Comparison of ENCODE assay signal across 8 cellular contexts in genomic region chr9:137086531-137087408, GRCh38. TPM values are rescaled to one million over a fixed set of nuclear protein-coding genes. Genes with fewer than 3 reads are reported as not detected.
DNase-seq lines count a peak whose midpoint lies in the region; ATAC-seq lines count a peak whose summit lies in the region.

Gene MAN1B1, plus strand, starts transcription at chr9:137086985. Its CDS starts 15 bp downstream, at chr9:137087000.

- CTCF ChIA-PET in activated CD4-positive, alpha-beta T cell treated with anti-CD3 and anti-CD28 coated beads, Interleukin-2, amount 10 ng/mL, durations not matched to agents 7 days and 5 days (lab: Charles Lee): interaction anchor here (0.6 to 2.9 kb wide), 24 partner anchors 9 to 1619 kb away, joined by 3 to 26 read pairs (median 3); partner anchors contain the start of genes AJM1, NPDC1, NRARP and SLC34A3

- peak within 1 kb of the TSS; percentile 97 for H3K27ac Mint-ChIP-seq in activated CD4-positive, alpha-beta T cell treated with anti-CD3 and anti-CD28 coated beads, Interleukin-2, amount 10 ng/mL, durations not matched to agents 7 days and 5 days

- peaks cover 86% of the 10 kb centered on the region for H3K4me1 ChIP-seq in BLaER1

- peak within 1 kb of the TSS; percentile 84 for H3K9ac ChIP-seq in BLaER1

- H3K4me3 ChIP-seq in BLaER1: peak within 1 kb of the TSS; percentile 85

- peaks cover 29% of the 10 kb centered on the region for H4K20me1 ChIP-seq in BLaER1

- H3K4me1 Mint-ChIP-seq in activated CD4-positive, alpha-beta T cell treated with anti-CD3 and anti-CD28 coated beads, Interleukin-2, amount 10 ng/mL, durations not matched to agents 7 days and 5 days: peaks cover 44% of the 10 kb centered on the region

- POLR2A ChIA-PET in activated CD4-positive, alpha-beta T cell treated with anti-CD3 and anti-CD28 coated beads, Interleukin-2, amount 10 ng/mL, durations not matched to agents 7 days and 5 days (lab: Charles Lee): interaction anchor here (0.6 to 1.8 kb wide), 8 partner anchors 9 to 155 kb away, joined by 3 to 16 read pairs (median 4); partner anchors contain the start of genes SAPCD2 and TUBB4B

- H3K36me3 ChIP-seq in BLaER1: peaks cover 23% of the 10 kb centered on the region

- peaks cover 28% of the 10 kb centered on the region for H3K36me3 Mint-ChIP-seq in activated CD4-positive, alpha-beta T cell treated with anti-CD3 and anti-CD28 coated beads, Interleukin-2, amount 10 ng/mL, durations not matched to agents 7 days and 5 days (ENCODE audit: low read depth)

- H3K27me3 Mint-ChIP-seq in activated CD4-positive, alpha-beta T cell treated with anti-CD3 and anti-CD28 coated beads, Interleukin-2, amount 10 ng/mL, durations not matched to agents 7 days and 5 days: no peaks in the 10 kb centered on the region

- no peaks in the 10 kb centered on the region for H3K9me3 Mint-ChIP-seq in activated CD4-positive, alpha-beta T cell treated with anti-CD3 and anti-CD28 coated beads, Interleukin-2, amount 10 ng/mL, durations not matched to agents 7 days and 5 days

- intact Hi-C loops in left colon (cut with DNase I, micrococcal nuclease): no loop called here

- peak; percentile 100 for DNase-seq in NCI-H69 (lab: John Stamatoyannopoulos, UW)
- peak; percentile 100 for DNase-seq in activated CD4-positive, alpha-beta T cell treated with anti-CD3 and anti-CD28 coated beads, Interleukin-2, amount 10 ng/mL, durations not matched to agents 7 days and 5 days
- DNase-seq in cortex of kidney (lab: John Stamatoyannopoulos, UW): peak; percentile 97
- peak; percentile 100 for DNase-seq in left colon
- DNase-seq in stimulated activated CD4-positive, alpha-beta T cell treated with anti-CD3 and anti-CD28 coated beads, Interleukin-1b, Interleukin-23, amount 100 ng/mL, for 48 hours: peak; percentile 100

- no peaks in the 10 kb centered on the region for H3K9me3 ChIP-seq in BLaER1

- peak within 1 kb of the TSS; percentile 89 for H3K27ac ChIP-seq in BLaER1

- H3K4me2 ChIP-seq in BLaER1: peak within 1 kb of the TSS; percentile 99

- H3K27me3 ChIP-seq in BLaER1: no peaks in the 10 kb centered on the region

- ATAC-seq in GM19328 (IDR thresholded peaks at IDR 0.05; ENCODE audit: unreplicated experiment) (peak; percentile 85), HG03520 (IDR thresholded peaks at IDR 0.05; ENCODE audit: unreplicated experiment) (peak; percentile 68), left colon (peak; percentile 83)

- peak within 1 kb of the TSS; percentile 85 for H3K4me3 Mint-ChIP-seq in activated CD4-positive, alpha-beta T cell treated with anti-CD3 and anti-CD28 coated beads, Interleukin-2, amount 10 ng/mL, durations not matched to agents 7 days and 5 days

RNA-seq across cellular contexts. Expression of gene MAN1B1, which starts in this region (rescaled TPM):
- total RNA-seq in activated CD4-positive, alpha-beta T cell treated with anti-CD3 and anti-CD28 coated beads, Interleukin-2, amount 10 ng/mL, durations not matched to agents 7 days and 5 days: 10 to 100 TPM; 43.0 to 55.0 TPM
- 10 to 100 TPM; 50.0 to 53.5 TPM for total RNA-seq in left colon

Comparison
In these comparisons a context has a peak if more than half of its experiments do, and no peak if none do; other contexts are left out.
1. Peak in every context shown above with its lines: DNase-seq, ATAC-seq, H3K4me3 ChIP-seq and H3K27ac ChIP-seq.